Comparison of ENCODE assay signal across 10 cellular contexts in genomic region chr11:2154195-2154585, GRCh38. TPM values are rescaled to one million over a fixed set of nuclear protein-coding genes. Genes with fewer than 3 reads are reported as not detected.
"Had no signal": no experiment of that assay in that cellular context is flagged by ENCODE, and none has a peak within 500 bp of the region (broad histone marks: within the 10 kb centered on the region; RNA-seq: fewer than 3 reads in every experiment).

No MANE protein-coding gene starts in this region.

- H3K36me3 ChIP-seq: HAP-1 had no signal

- FAIRE-seq: HTR-8/SVneo had no signal

- H3K4me3 ChIP-seq: GM23338, HAP-1 had no signal

- H3K36me3 Mint-ChIP-seq: IgD-negative memory B cell had no signal

- DNase-seq: H7, HFFc6, KG1 had no signal

- ATAC-seq: GM23338, HCT116 had no signal

- H3K27ac Mint-ChIP-seq: GM23338, HFFc6, IgD-negative memory B cell had no signal

- H3K9me3 ChIP-seq: HAP-1 had no signal

- H2AFZ ChIP-seq: GM23338 had no signal

- H3K9me3 Mint-ChIP-seq: GM23338, HFFc6, IgD-negative memory B cell had no signal

- H3K4me2 ChIP-seq: GM23338 had no signal

- H3K4me1 ChIP-seq: HAP-1 had no signal

- H3K4me3 Mint-ChIP-seq: GM23338, HFFc6, IgD-negative memory B cell had no signal

RNA-seq across cellular contexts. Expression of gene INS, which starts 6.8 kb away (rescaled TPM):
- total RNA-seq: GM23338, H4, H7, HFFc6, HT-29 had no signal
- polyA plus RNA-seq: GM23338, IgD-negative memory B cell had no signal

RNA-seq across cellular contexts. Expression of gene IGF2, which starts 15.0 kb away (rescaled TPM):
- polyA plus RNA-seq: IgD-negative memory B cell had no signal

RNA-seq across cellular contexts. Expression of gene TH, which starts 17.4 kb away (rescaled TPM):
- total RNA-seq: GM23338, H4, H7, HFFc6 had no signal
- polyA plus RNA-seq: IgD-negative memory B cell had no signal
